Comparison of ENCODE assay signal across 38 cellular contexts in the genomic region with DNA sequence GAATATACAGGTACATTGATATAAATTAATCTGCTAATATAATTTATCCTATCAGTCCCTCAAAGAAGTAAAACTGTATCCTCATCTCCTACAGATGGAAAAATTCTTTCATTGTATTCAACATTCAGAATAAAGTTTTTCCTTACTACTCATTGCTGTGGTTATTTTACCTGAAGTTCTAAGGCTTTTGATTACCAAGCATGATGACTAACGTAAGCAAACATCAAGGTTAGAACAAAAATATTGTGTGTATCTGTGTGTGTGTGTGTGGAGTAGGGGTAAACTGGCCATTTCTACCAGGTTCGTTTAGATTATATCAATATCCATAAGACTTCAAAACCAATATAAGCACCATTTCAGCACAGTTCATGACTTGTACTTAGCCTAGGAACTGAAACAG.
"Had no signal": no experiment of that assay in that cellular context is flagged by ENCODE, and none has a peak within 500 bp of the region (broad histone marks: within the 10 kb centered on the region; RNA-seq: fewer than 3 reads in every experiment).

No MANE protein-coding gene starts in this region.

- H3K9me3 Mint-ChIP-seq: activated naive CD4-positive, alpha-beta T cell treated with anti-CD3 and anti-CD28 coated beads for 36 hours had no signal

- H3K4me3 Mint-ChIP-seq: activated naive CD4-positive, alpha-beta T cell treated with anti-CD3 and anti-CD28 coated beads for 36 hours; activated naive CD4-positive, alpha-beta T cell treated with anti-CD3 and anti-CD28 coated beads, Interleukin-2, amount 10 ng/mL, durations not matched to agents 7 days and 5 days; activated naive CD4-positive, alpha-beta T cell treated with anti-CD3 and anti-CD28 coated beads, Interleukin-2, amount 50 U/mL, for 24 hours; activated naive CD8-positive, alpha-beta T cell; activated naive CD8-positive, alpha-beta T cell treated with anti-CD3 and anti-CD28 coated beads for 36 hours; activated naive CD8-positive, alpha-beta T cell treated with anti-CD3 and anti-CD28 coated beads, Interleukin-2, amount 10 ng/mL, durations not matched to agents 7 days and 5 days; activated naive CD8-positive, alpha-beta T cell treated with anti-CD3 and anti-CD28 coated beads, Interleukin-2, amount 50 U/mL, for 24 hours; activated T-cell treated with anti-CD3 and anti-CD28 coated beads, Interleukin-2, amount 50 U/mL, for 24 hours; activated T-cell treated with anti-CD3 and anti-CD28 coated beads, Interleukin-2, amount 50 U/mL, for 4 hours; activated T-cell treated with anti-CD3 and anti-CD28 coated beads, Interleukin-2, amount 50 U/mL, for 72 hours; activated T-helper 1 cell treated with anti-CD3 and anti-CD28 coated beads, Interleukin-12 subunit alpha, Interleukin-12 subunit beta, Interleukin-2, Interleukin-4 antibody, amounts not matched to agents 30 ng/mL and 10 ng/mL and 1 ng/mL, durations not matched to agents 14 hours and 24 hours and 36 hours; brain; central memory CD8-positive, alpha-beta T cell had no signal

- H3K4me1 ChIP-seq: adrenal gland, ascending aorta, body of pancreas, breast epithelium, colonic mucosa had no signal

- H3K27me3 ChIP-seq: adrenal gland, ascending aorta, body of pancreas, brain microvascular endothelial cell, breast epithelium, cardiac muscle cell, colonic mucosa had no signal

- H3K4me1 Mint-ChIP-seq: activated naive CD4-positive, alpha-beta T cell treated with anti-CD3 and anti-CD28 coated beads, Interleukin-2, amount 10 ng/mL, durations not matched to agents 7 days and 5 days; activated naive CD4-positive, alpha-beta T cell treated with anti-CD3 and anti-CD28 coated beads, Interleukin-2, amount 50 U/mL, for 24 hours; activated naive CD8-positive, alpha-beta T cell treated with anti-CD3 and anti-CD28 coated beads for 36 hours; activated naive CD8-positive, alpha-beta T cell treated with anti-CD3 and anti-CD28 coated beads, Interleukin-2, amount 10 ng/mL, durations not matched to agents 7 days and 5 days; activated naive CD8-positive, alpha-beta T cell treated with anti-CD3 and anti-CD28 coated beads, Interleukin-2, amount 50 U/mL, for 24 hours; brain; central memory CD8-positive, alpha-beta T cell had no signal

- H3K4me3 ChIP-seq: adrenal gland, ascending aorta, body of pancreas, breast epithelium, cardiac muscle cell, colonic mucosa had no signal

- H3K36me3 ChIP-seq: adrenal gland, ascending aorta, brain microvascular endothelial cell, breast epithelium, cardiac muscle cell, colonic mucosa had no signal

- H3K27ac ChIP-seq: adrenal gland, ascending aorta, body of pancreas, brain microvascular endothelial cell, breast epithelium, cardiac muscle cell, colonic mucosa had no signal

- H3K36me3 Mint-ChIP-seq: activated naive CD4-positive, alpha-beta T cell treated with anti-CD3 and anti-CD28 coated beads, Interleukin-2, amount 10 ng/mL, durations not matched to agents 7 days and 5 days; activated naive CD4-positive, alpha-beta T cell treated with anti-CD3 and anti-CD28 coated beads, Interleukin-2, amount 50 U/mL, for 24 hours; activated naive CD8-positive, alpha-beta T cell; activated naive CD8-positive, alpha-beta T cell treated with anti-CD3 and anti-CD28 coated beads for 36 hours; activated naive CD8-positive, alpha-beta T cell treated with anti-CD3 and anti-CD28 coated beads, Interleukin-2, amount 10 ng/mL, durations not matched to agents 7 days and 5 days; brain had no signal

- ATAC-seq: activated naive CD4-positive, alpha-beta T cell treated with anti-CD3 and anti-CD28 coated beads, Interleukin-2, amount 50 U/mL, for 72 hours; activated naive CD8-positive, alpha-beta T cell treated with anti-CD3 and anti-CD28 coated beads, Interleukin-2, amount 50 U/mL, for 24 hours; activated T-cell treated with anti-CD3 and anti-CD28 coated beads, Interleukin-2, amount 50 U/mL, for 4 hours; activated T-cell treated with anti-CD3 and anti-CD28 coated beads, Interleukin-2, amount 50 U/mL, for 72 hours; body of pancreas had no signal

- DNase-seq: activated effector memory CD4-positive, alpha-beta T cell treated with anti-CD3 and anti-CD28 coated beads, Interleukin-2, amount 50 U/mL, for 16 hours; activated effector memory CD4-positive, alpha-beta T cell treated with Interleukin-2 at 50 U/mL for 16 hours; activated gamma-delta T cell; activated gamma-delta T cell treated with Interleukin-2 at 50 U/mL for 16 hours; activated naive CD4-positive, alpha-beta T cell; activated naive CD4-positive, alpha-beta T cell treated with anti-CD3 and anti-CD28 coated beads for 36 hours; activated naive CD4-positive, alpha-beta T cell treated with anti-CD3 and anti-CD28 coated beads, Interleukin-2, amount 10 ng/mL, durations not matched to agents 7 days and 5 days; activated naive CD4-positive, alpha-beta T cell treated with anti-CD3 and anti-CD28 coated beads, Interleukin-2, amount 50 U/mL, for 16 hours; activated naive CD4-positive, alpha-beta T cell treated with Interleukin-2 at 50 U/mL for 16 hours; activated naive CD8-positive, alpha-beta T cell treated with anti-CD3 and anti-CD28 coated beads for 36 hours; activated naive CD8-positive, alpha-beta T cell treated with anti-CD3 and anti-CD28 coated beads, Interleukin-2, amount 10 ng/mL, durations not matched to agents 7 days and 5 days; activated naive CD8-positive, alpha-beta T cell treated with anti-CD3 and anti-CD28 coated beads, Interleukin-2, amount 50 U/mL, for 24 hours; activated T-cell treated with anti-CD3 and anti-CD28 coated beads, Interleukin-2, amount 50 U/mL, for 24 hours; activated T-cell treated with anti-CD3 and anti-CD28 coated beads, Interleukin-2, amount 50 U/mL, for 4 hours; activated T-cell treated with anti-CD3 and anti-CD28 coated beads, Interleukin-2, amount 50 U/mL, for 48 hours; activated T-cell treated with anti-CD3 and anti-CD28 coated beads, Interleukin-2, amount 50 U/mL, for 72 hours; adrenal gland; amniotic stem cell; amygdala; anterior cingulate cortex; aorta; body of pancreas; brain microvascular endothelial cell; central memory CD4-positive, alpha-beta T cell; cerebellar nuclear complex; colonic mucosa had no signal

- H3K9me3 ChIP-seq: adrenal gland, body of pancreas, breast epithelium, colonic mucosa had no signal

- H3K27ac Mint-ChIP-seq: activated naive CD4-positive, alpha-beta T cell treated with anti-CD3 and anti-CD28 coated beads for 36 hours; activated naive CD4-positive, alpha-beta T cell treated with anti-CD3 and anti-CD28 coated beads, Interleukin-2, amount 10 ng/mL, durations not matched to agents 7 days and 5 days; activated naive CD4-positive, alpha-beta T cell treated with anti-CD3 and anti-CD28 coated beads, Interleukin-2, amount 50 U/mL, for 24 hours; activated naive CD4-positive, alpha-beta T cell treated with anti-CD3 and anti-CD28 coated beads, Interleukin-2, amount 50 U/mL, for 72 hours; activated naive CD8-positive, alpha-beta T cell; activated naive CD8-positive, alpha-beta T cell treated with anti-CD3 and anti-CD28 coated beads for 36 hours; activated naive CD8-positive, alpha-beta T cell treated with anti-CD3 and anti-CD28 coated beads, Interleukin-2, amount 10 ng/mL, durations not matched to agents 7 days and 5 days; activated naive CD8-positive, alpha-beta T cell treated with anti-CD3 and anti-CD28 coated beads, Interleukin-2, amount 50 U/mL, for 24 hours; activated T-cell treated with anti-CD3 and anti-CD28 coated beads, Interleukin-2, amount 50 U/mL, for 24 hours; activated T-cell treated with anti-CD3 and anti-CD28 coated beads, Interleukin-2, amount 50 U/mL, for 72 hours; activated T-helper 1 cell treated with anti-CD3 and anti-CD28 coated beads, Interleukin-12 subunit alpha, Interleukin-12 subunit beta, Interleukin-2, Interleukin-4 antibody, amounts not matched to agents 30 ng/mL and 10 ng/mL and 1 ng/mL, durations not matched to agents 14 hours and 24 hours and 36 hours; activated T-helper 2 cell treated with anti-CD3 and anti-CD28 coated beads, Interferon-gamma antibody, Interleukin-2, Interleukin-4, amounts not matched to agents 10 μg/mL and 5 μg/mL and 100 μg/mL, durations not matched to agents 14 hours and 24 hours and 36 hours; brain had no signal

- FAIRE-seq: astrocyte, colon had no signal

- H3K27me3 Mint-ChIP-seq: activated naive CD4-positive, alpha-beta T cell treated with anti-CD3 and anti-CD28 coated beads, Interleukin-2, amount 10 ng/mL, durations not matched to agents 7 days and 5 days; activated naive CD4-positive, alpha-beta T cell treated with anti-CD3 and anti-CD28 coated beads, Interleukin-2, amount 50 U/mL, for 24 hours; activated naive CD8-positive, alpha-beta T cell; activated naive CD8-positive, alpha-beta T cell treated with anti-CD3 and anti-CD28 coated beads for 36 hours; activated naive CD8-positive, alpha-beta T cell treated with anti-CD3 and anti-CD28 coated beads, Interleukin-2, amount 10 ng/mL, durations not matched to agents 7 days and 5 days; activated naive CD8-positive, alpha-beta T cell treated with anti-CD3 and anti-CD28 coated beads, Interleukin-2, amount 50 U/mL, for 24 hours; activated T-cell treated with anti-CD3 and anti-CD28 coated beads, Interleukin-2, amount 50 U/mL, for 24 hours; central memory CD8-positive, alpha-beta T cell had no signal
